In genomic region chr12:57632898-57633825, GRCh38 we compare ENCODE assay signal across 2 cellular contexts.
A peak's percentile ranks its signal among the peaks of the same experiment; 100 is the strongest.
TF ChIP-seq lines count a peak whose summit lies in the region.

B4GALNT1 (minus strand) TSS chr12:57633201; CDS start chr12:57632132, 1,069 bp downstream.

TF ChIP-seq in IMR-90, 13 proteins besides CTCF, POLR2A, EP300 and RAD21:
- TF ChIP-seq SMC3 (IDR thresholded peaks at IDR 0.05; ENCODE audit: low read depth, low read length) (peak; percentile 62), MAZ (IDR thresholded peaks at IDR 0.05; ENCODE audit: borderline replicate concordance, low read depth, low read length) (peak; percentile 78; the same call in 1 of the 2 replicates), FOS (IDR thresholded peaks at IDR 0.05; ENCODE audit: low read depth, low read length) (no peak), CEBPB (IDR thresholded peaks at IDR 0.05; ENCODE audit: low read depth, low read length) (no peak), RCOR1 (IDR thresholded peaks at IDR 0.05; ENCODE audit: insufficient replicate concordance, low read length) (no peak), MXI1 (IDR thresholded peaks at IDR 0.05; ENCODE audit: borderline replicate concordance, low read depth, low read length) (no peak), BHLHE40 (IDR thresholded peaks at IDR 0.05; ENCODE audit: low read depth, low read length) (no peak), NFE2L2 (IDR thresholded peaks at IDR 0.05; ENCODE audit: low read depth, low read length) (no peak), MAFK (IDR thresholded peaks at IDR 0.05; ENCODE audit: low read depth, low read length) (no peak)
- TF ChIP-seq, protein P1, sequence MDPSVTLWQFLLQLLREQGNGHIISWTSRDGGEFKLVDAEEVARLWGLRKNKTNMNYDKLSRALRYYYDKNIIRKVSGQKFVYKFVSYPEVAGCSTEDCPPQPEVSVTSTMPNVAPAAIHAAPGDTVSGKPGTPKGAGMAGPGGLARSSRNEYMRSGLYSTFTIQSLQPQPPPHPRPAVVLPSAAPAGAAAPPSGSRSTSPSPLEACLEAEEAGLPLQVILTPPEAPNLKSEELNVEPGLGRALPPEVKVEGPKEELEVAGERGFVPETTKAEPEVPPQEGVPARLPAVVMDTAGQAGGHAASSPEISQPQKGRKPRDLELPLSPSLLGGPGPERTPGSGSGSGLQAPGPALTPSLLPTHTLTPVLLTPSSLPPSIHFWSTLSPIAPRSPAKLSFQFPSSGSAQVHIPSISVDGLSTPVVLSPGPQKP (IDR thresholded peaks at IDR 0.05; ENCODE audit: borderline replicate concordance, low read depth, low read length): no peak
- TF ChIP-seq, protein P2, sequence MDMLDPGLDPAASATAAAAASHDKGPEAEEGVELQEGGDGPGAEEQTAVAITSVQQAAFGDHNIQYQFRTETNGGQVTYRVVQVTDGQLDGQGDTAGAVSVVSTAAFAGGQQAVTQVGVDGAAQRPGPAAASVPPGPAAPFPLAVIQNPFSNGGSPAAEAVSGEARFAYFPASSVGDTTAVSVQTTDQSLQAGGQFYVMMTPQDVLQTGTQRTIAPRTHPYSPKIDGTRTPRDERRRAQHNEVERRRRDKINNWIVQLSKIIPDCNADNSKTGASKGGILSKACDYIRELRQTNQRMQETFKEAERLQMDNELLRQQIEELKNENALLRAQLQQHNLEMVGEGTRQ (IDR thresholded peaks at IDR 0.05; ENCODE audit: low read depth, low read length): no peak

TF ChIP-seq in PFSK-1, 5 proteins besides CTCF, POLR2A, EP300 and RAD21:
- peak; percentile 46; the same call in 1 of the 2 replicates for TF ChIP-seq POLR2AphosphoS5 (IDR thresholded peaks at IDR 0.05; ENCODE audit: low read depth, low read length)
- TF ChIP-seq TAF1 (IDR thresholded peaks at IDR 0.05; ENCODE audit: borderline replicate concordance, insufficient read depth, low read length): no peak; the same call in 1 of the 2 replicates
- peak; percentile 61 for TF ChIP-seq FOXP2 (optimal IDR thresholded peaks at IDR 0.05; ENCODE audit: borderline replicate concordance, extremely low read depth, extremely low read length, insufficient read depth)
- TF ChIP-seq SIN3A (IDR thresholded peaks at IDR 0.05; ENCODE audit: borderline replicate concordance, insufficient read depth, low read length): no peak
- TF ChIP-seq, protein P3, sequence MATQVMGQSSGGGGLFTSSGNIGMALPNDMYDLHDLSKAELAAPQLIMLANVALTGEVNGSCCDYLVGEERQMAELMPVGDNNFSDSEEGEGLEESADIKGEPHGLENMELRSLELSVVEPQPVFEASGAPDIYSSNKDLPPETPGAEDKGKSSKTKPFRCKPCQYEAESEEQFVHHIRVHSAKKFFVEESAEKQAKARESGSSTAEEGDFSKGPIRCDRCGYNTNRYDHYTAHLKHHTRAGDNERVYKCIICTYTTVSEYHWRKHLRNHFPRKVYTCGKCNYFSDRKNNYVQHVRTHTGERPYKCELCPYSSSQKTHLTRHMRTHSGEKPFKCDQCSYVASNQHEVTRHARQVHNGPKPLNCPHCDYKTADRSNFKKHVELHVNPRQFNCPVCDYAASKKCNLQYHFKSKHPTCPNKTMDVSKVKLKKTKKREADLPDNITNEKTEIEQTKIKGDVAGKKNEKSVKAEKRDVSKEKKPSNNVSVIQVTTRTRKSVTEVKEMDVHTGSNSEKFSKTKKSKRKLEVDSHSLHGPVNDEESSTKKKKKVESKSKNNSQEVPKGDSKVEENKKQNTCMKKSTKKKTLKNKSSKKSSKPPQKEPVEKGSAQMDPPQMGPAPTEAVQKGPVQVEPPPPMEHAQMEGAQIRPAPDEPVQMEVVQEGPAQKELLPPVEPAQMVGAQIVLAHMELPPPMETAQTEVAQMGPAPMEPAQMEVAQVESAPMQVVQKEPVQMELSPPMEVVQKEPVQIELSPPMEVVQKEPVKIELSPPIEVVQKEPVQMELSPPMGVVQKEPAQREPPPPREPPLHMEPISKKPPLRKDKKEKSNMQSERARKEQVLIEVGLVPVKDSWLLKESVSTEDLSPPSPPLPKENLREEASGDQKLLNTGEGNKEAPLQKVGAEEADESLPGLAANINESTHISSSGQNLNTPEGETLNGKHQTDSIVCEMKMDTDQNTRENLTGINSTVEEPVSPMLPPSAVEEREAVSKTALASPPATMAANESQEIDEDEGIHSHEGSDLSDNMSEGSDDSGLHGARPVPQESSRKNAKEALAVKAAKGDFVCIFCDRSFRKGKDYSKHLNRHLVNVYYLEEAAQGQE (IDR thresholded peaks at IDR 0.05; ENCODE audit: insufficient read depth in 1 of 2, low read depth in 2 of 2, low read length in 2 of 2): no peak
